ENCODE assay signal across 6 cellular contexts in the genomic region with DNA sequence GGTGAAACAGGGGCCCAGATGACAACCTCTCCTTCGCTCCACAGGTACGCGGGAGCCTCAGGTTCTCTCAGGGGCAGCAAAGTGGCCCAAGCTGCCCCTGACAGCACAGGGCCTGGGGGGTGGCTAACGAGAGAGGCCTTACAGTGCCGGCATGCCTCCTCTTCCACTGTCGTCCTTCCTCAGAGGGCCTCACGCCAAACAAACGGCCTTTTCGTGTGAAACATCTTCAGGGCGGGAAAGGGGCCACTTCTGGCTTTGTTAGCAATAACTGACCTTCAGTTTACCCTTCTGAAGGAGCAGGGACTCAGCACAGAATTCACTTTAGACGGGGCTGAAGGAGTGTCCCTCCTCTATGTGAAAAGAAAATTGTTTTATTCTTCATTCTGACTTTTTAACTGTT. TPM values are rescaled to one million over a fixed set of nuclear protein-coding genes. Genes with fewer than 3 reads are reported as not detected.
A peak's percentile ranks its signal among the peaks of the same experiment; 100 is the strongest.
DNase-seq lines count a peak whose midpoint lies in the region; ATAC-seq, FAIRE-seq and TF ChIP-seq lines count a peak whose summit lies in the region.
"Not testable (repeated sequence)": the region's sequence is repeated elsewhere in the genome, so short reads cannot be mapped to it uniquely, and the experiment has no call there.

No MANE protein-coding gene starts in this region.

- H3K4me2 ChIP-seq in neuronal stem cell (ENCODE audit: insufficient read depth, low read length, poor library complexity, severe bottlenecking) = not testable (repeated sequence)

- peak overlapping the region; percentile 66 for H2BK5ac ChIP-seq in neuronal stem cell (ENCODE audit: low read length)

- H3K4me3 ChIP-seq in neuronal stem cell (ENCODE audit: low read length in 2 of 2) = not testable (repeated sequence)

- not testable (repeated sequence) for H3K9me3 Mint-ChIP-seq in activated T-cell treated with anti-CD3 and anti-CD28 coated beads, Interleukin-2, amount 50 U/mL, for 24 hours; central memory CD8-positive, alpha-beta T cell; natural killer cell; stimulated activated naive B cell treated with anti-CD40 and anti-IgM and Interleukin-4, amounts not matched to agents 10 μg/mL and 1 μg/mL and 100 μg/mL, for 72 hours

- not testable (repeated sequence) for H4K8ac ChIP-seq in neuronal stem cell (ENCODE audit: low read depth, low read length)

- H3K4ac ChIP-seq in neuronal stem cell (ENCODE audit: low read length) = not testable (repeated sequence)

- H3K27me3 ChIP-seq in neuronal stem cell (ENCODE audit: control insufficient read depth in 3 of 3, insufficient read depth in 3 of 3, low read depth in 1 of 3, low read length in 3 of 3) = not testable (repeated sequence)

- H3K27ac Mint-ChIP-seq in activated T-cell treated with anti-CD3 and anti-CD28 coated beads, Interleukin-2, amount 50 U/mL, for 24 hours = peak overlapping the region; percentile 19
- peak overlapping the region; percentile 46 for H3K27ac Mint-ChIP-seq in central memory CD8-positive, alpha-beta T cell (ENCODE audit: low read depth)
- H3K27ac Mint-ChIP-seq in natural killer cell = peak overlapping the region; percentile 40 to 54
- peak overlapping the region; percentile 14 for H3K27ac Mint-ChIP-seq in stimulated activated naive B cell treated with anti-CD40 and anti-IgM and Interleukin-4, amounts not matched to agents 10 μg/mL and 1 μg/mL and 100 μg/mL, for 72 hours

- H2AK5ac ChIP-seq in neuronal stem cell (ENCODE audit: low read depth, low read length) = not testable (repeated sequence)

- TF ChIP-seq CTCF in natural killer cell (IDR thresholded peaks at IDR 0.05) = not testable (repeated sequence)

- not testable (repeated sequence) for H3K4me1 ChIP-seq in neuronal stem cell (ENCODE audit: control insufficient read depth in 2 of 2, insufficient read depth in 1 of 2, low read depth in 1 of 2, low read length in 2 of 2)

- ATAC-seq in central memory CD8-positive, alpha-beta T cell (replicated peaks; ENCODE audit: extremely low read depth, poor library complexity, severe bottlenecking); natural killer cell; stimulated activated naive B cell treated with anti-CD40 and anti-IgM and Interleukin-4, amounts not matched to agents 10 μg/mL and 1 μg/mL and 100 μg/mL, for 72 hours (replicated peaks): not testable (repeated sequence)

- H3K27me3 Mint-ChIP-seq in activated T-cell treated with anti-CD3 and anti-CD28 coated beads, Interleukin-2, amount 50 U/mL, for 24 hours; central memory CD8-positive, alpha-beta T cell; natural killer cell (ENCODE audit: low read depth in 2 of 2); stimulated activated naive B cell treated with anti-CD40 and anti-IgM and Interleukin-4, amounts not matched to agents 10 μg/mL and 1 μg/mL and 100 μg/mL, for 72 hours: not testable (repeated sequence)

- H4K91ac ChIP-seq in neuronal stem cell (ENCODE audit: low read depth, low read length, poor library complexity) = not testable (repeated sequence)

- WGBS in neuronal stem cell (ENCODE audit: extremely low coverage in 2 of 2, insufficient read length in 2 of 2, insufficient replicate concordance in 1 of 2), 2 donors = no CpG with 5 or more reads among the region's 11 CpGs

- H3K9ac ChIP-seq in neuronal stem cell (ENCODE audit: low read depth, low read length, poor library complexity) = peak overlapping the region; percentile 21

- H2BK120ac ChIP-seq in neuronal stem cell (ENCODE audit: low read depth, low read length) = not testable (repeated sequence)

- not testable (repeated sequence) for H3K79me1 ChIP-seq in neuronal stem cell (ENCODE audit: low read depth, low read length)

- H2BK15ac ChIP-seq in neuronal stem cell (ENCODE audit: low read length) = not testable (repeated sequence)

- H3K4me3 Mint-ChIP-seq in activated T-cell treated with anti-CD3 and anti-CD28 coated beads, Interleukin-2, amount 50 U/mL, for 24 hours; central memory CD8-positive, alpha-beta T cell; natural killer cell; stimulated activated naive B cell treated with anti-CD40 and anti-IgM and Interleukin-4, amounts not matched to agents 10 μg/mL and 1 μg/mL and 100 μg/mL, for 72 hours: not testable (repeated sequence)

- not testable (repeated sequence) for DNase-seq in HTR-8/SVneo (ENCODE audit: insufficient read length, low spot score); activated T-cell treated with anti-CD3 and anti-CD28 coated beads, Interleukin-2, amount 50 U/mL, for 24 hours; central memory CD8-positive, alpha-beta T cell (ENCODE audit: low spot score in 2 of 2); natural killer cell; neuronal stem cell (ENCODE audit: low spot score); stimulated activated naive B cell treated with anti-CD40 and anti-IgM and Interleukin-4, amounts not matched to agents 10 μg/mL and 1 μg/mL and 100 μg/mL, for 72 hours

- H3K18ac ChIP-seq in neuronal stem cell (ENCODE audit: low read length) = not testable (repeated sequence)

- not testable (repeated sequence) for H3K23ac ChIP-seq in neuronal stem cell (ENCODE audit: low read depth, low read length, poor library complexity)

- H3K36me3 Mint-ChIP-seq in activated T-cell treated with anti-CD3 and anti-CD28 coated beads, Interleukin-2, amount 50 U/mL, for 24 hours (ENCODE audit: low read depth) = peaks cover 78% of the 10 kb centered on the region
- peaks cover 33% of the 10 kb centered on the region for H3K36me3 Mint-ChIP-seq in central memory CD8-positive, alpha-beta T cell (ENCODE audit: insufficient read depth)
- H3K36me3 Mint-ChIP-seq in natural killer cell = not testable (repeated sequence)
- H3K36me3 Mint-ChIP-seq in stimulated activated naive B cell treated with anti-CD40 and anti-IgM and Interleukin-4, amounts not matched to agents 10 μg/mL and 1 μg/mL and 100 μg/mL, for 72 hours = peaks cover 38 to 45% of the 10 kb centered on the region in 2 donors

- not testable (repeated sequence) for H3K9me3 ChIP-seq in neuronal stem cell (replicated peaks in 1 of 2; ENCODE audit: control insufficient read depth in 2 of 2, insufficient read depth in 1 of 2, low read depth in 1 of 2, low read length in 2 of 2)

- not testable (repeated sequence) for H2AFZ ChIP-seq in neuronal stem cell (ENCODE audit: low read length)

- peak; percentile 40 for FAIRE-seq in HTR-8/SVneo (lab: Jason Lieb, UNC)

- not testable (repeated sequence) for H3K4me1 Mint-ChIP-seq in activated T-cell treated with anti-CD3 and anti-CD28 coated beads, Interleukin-2, amount 50 U/mL, for 24 hours (ENCODE audit: low read depth)
- peaks cover 20% of the 10 kb centered on the region for H3K4me1 Mint-ChIP-seq in central memory CD8-positive, alpha-beta T cell
- H3K4me1 Mint-ChIP-seq in natural killer cell = peaks cover 6 to 15% of the 10 kb centered on the region in 2 donors
- H3K4me1 Mint-ChIP-seq in stimulated activated naive B cell treated with anti-CD40 and anti-IgM and Interleukin-4, amounts not matched to agents 10 μg/mL and 1 μg/mL and 100 μg/mL, for 72 hours = peaks cover 12 to 16% of the 10 kb centered on the region in 2 donors

- H3K36me3 ChIP-seq in neuronal stem cell (replicated peaks in 1 of 2; ENCODE audit: control insufficient read depth in 2 of 2, insufficient read depth in 2 of 2, low read length in 2 of 2) = peaks cover 47 to 70% of the 10 kb centered on the region in 2 donors

- H3K14ac ChIP-seq in neuronal stem cell (ENCODE audit: low read length) = peak overlapping the region; percentile 56

- not testable (repeated sequence) for H2BK12ac ChIP-seq in neuronal stem cell (ENCODE audit: low read length)

- intact Hi-C loops in natural killer cell (cut with micrococcal nuclease) = not testable (repeated sequence)

- not testable (repeated sequence) for H3K27ac ChIP-seq in neuronal stem cell (replicated peaks; ENCODE audit: low read length)

RNA-seq across cellular contexts. Expression of a gene that starts 21.5 kb away (rescaled TPM):
- 10 to 100 TPM; 39.4 to 49.3 (median 48.1) TPM for total RNA-seq in natural killer cell
- polyA plus RNA-seq in neuronal stem cell (2013, experiment 1 of 2) = 16.2 TPM
- 15.8 TPM for polyA plus RNA-seq in neuronal stem cell (2013, experiment 2 of 2)

RNA-seq across cellular contexts. Expression of a gene that starts 46.0 kb away (rescaled TPM):
- 100 to 1,000 TPM; 103 to 130 (median 123) TPM for total RNA-seq in natural killer cell
- polyA plus RNA-seq in neuronal stem cell (2013, experiment 1 of 2) = 46.7 TPM
- 48.5 TPM for polyA plus RNA-seq in neuronal stem cell (2013, experiment 2 of 2)
